1 cellular context compared by ENCODE assay signal in the genomic region with DNA sequence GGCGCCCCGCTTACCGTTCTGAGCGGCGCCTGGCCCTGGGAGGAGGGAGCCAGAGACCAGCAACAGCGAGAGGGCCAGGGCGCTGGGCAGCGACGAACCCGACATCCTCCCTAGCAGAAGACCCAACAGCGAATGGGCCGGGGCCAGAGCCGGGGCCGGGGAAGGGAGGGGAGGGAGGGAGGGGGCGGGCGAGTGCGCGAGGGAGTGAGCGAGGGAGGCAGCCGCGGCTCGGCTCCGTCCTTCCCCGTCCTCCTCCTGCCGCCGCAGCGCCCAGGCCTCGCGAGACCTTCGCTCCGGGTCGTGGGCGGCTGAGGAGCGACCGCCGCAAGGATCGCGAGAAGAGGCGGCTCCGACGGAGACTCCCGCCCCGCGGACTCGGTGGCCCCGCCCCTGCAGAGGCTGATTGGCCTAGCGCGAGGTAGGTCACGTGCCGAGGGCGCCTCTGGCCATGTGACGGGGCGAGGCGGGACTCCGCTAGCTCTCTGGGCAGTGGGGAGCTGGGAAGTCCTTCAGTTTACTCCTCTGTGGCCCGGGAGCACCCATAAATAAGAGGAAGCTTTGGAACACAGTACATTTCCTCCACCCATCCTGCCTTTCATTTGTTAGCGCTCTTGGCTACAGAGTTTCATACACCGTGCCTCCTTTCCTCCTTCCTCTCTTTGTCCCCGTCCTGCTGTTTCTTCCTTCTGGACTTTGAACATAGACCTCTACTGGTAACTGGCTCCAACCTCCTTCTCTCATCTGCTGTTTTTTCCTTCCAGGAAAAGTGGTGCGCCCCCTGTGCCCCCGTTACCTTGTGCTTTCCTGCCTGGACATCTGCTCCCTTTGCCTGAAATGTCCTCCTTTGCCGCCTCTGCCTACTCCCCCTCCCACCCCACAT.
A peak's percentile ranks its signal among the peaks of the same experiment; 100 is the strongest.
TF ChIP-seq lines count a peak whose summit lies in the region.

A gene (minus strand): TSS at position 279 of the 880 bp plus-strand sequence. CDS start 174 bp downstream, at position 105.

TF ChIP-seq in HepG2, 621 proteins besides CTCF, POLR2A, EP300 and RAD21 (continued from another document and continues in another):
- TF ChIP-seq, protein P1, sequence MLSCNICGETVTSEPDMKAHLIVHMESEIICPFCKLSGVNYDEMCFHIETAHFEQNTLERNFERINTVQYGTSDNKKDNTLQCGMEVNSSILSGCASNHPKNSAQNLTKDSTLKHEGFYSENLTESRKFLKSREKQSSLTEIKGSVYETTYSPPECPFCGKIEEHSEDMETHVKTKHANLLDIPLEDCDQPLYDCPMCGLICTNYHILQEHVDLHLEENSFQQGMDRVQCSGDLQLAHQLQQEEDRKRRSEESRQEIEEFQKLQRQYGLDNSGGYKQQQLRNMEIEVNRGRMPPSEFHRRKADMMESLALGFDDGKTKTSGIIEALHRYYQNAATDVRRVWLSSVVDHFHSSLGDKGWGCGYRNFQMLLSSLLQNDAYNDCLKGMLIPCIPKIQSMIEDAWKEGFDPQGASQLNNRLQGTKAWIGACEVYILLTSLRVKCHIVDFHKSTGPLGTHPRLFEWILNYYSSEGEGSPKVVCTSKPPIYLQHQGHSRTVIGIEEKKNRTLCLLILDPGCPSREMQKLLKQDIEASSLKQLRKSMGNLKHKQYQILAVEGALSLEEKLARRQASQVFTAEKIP (CRISPR knock-in tag; IDR thresholded peaks at IDR 0.05; ENCODE audit: borderline replicate concordance), result no peak
- TF ChIP-seq RFXANK (CRISPR knock-in tag; IDR thresholded peaks at IDR 0.05), result peak; percentile 31; the same call in 1 of the 2 replicates
- no peak for TF ChIP-seq ZNF496 (CRISPR knock-in tag; IDR thresholded peaks at IDR 0.05; ENCODE audit: insufficient replicate concordance)
- TF ChIP-seq ZMAT3 (CRISPR knock-in tag; conservative IDR thresholded peaks at IDR 0.05), result no peak
- TF ChIP-seq NONO (IDR thresholded peaks at IDR 0.05), result no peak
- TF ChIP-seq NONO (CRISPR knock-in tag; conservative IDR thresholded peaks at IDR 0.05), result peak; percentile 25; the same call in 1 of the 2 replicates
- TF ChIP-seq ZNF501 (CRISPR knock-in tag; IDR thresholded peaks at IDR 0.05), result peak; percentile 87
- TF ChIP-seq ELF3 (CRISPR knock-in tag; IDR thresholded peaks at IDR 0.05), result peak; percentile 44
- no peak; the same call in 1 of the 2 replicates for TF ChIP-seq ZZZ3 (CRISPR knock-in tag; IDR thresholded peaks at IDR 0.05; ENCODE audit: borderline replicate concordance)
- 0 out of 2 replicates have a peak, but pooled peaks have one; percentile 50 for TF ChIP-seq ZNF619 (CRISPR knock-in tag; IDR thresholded peaks at IDR 0.05)
- TF ChIP-seq HMG20B (CRISPR knock-in tag; conservative IDR thresholded peaks at IDR 0.05), result no peak
- TF ChIP-seq, protein P2, sequence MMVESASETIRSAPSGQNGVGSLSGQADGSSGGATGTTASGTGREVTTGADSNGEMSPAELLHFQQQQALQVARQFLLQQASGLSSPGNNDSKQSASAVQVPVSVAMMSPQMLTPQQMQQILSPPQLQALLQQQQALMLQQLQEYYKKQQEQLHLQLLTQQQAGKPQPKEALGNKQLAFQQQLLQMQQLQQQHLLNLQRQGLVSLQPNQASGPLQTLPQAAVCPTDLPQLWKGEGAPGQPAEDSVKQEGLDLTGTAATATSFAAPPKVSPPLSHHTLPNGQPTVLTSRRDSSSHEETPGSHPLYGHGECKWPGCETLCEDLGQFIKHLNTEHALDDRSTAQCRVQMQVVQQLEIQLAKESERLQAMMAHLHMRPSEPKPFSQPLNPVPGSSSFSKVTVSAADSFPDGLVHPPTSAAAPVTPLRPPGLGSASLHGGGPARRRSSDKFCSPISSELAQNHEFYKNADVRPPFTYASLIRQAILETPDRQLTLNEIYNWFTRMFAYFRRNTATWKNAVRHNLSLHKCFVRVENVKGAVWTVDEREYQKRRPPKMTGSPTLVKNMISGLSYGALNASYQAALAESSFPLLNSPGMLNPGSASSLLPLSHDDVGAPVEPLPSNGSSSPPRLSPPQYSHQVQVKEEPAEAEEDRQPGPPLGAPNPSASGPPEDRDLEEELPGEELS (CRISPR knock-in tag; IDR thresholded peaks at IDR 0.05), result peak; percentile 37
- no peak for TF ChIP-seq ZNF550 (CRISPR knock-in tag; IDR thresholded peaks at IDR 0.05; ENCODE audit: borderline replicate concordance)
- TF ChIP-seq, protein P3, sequence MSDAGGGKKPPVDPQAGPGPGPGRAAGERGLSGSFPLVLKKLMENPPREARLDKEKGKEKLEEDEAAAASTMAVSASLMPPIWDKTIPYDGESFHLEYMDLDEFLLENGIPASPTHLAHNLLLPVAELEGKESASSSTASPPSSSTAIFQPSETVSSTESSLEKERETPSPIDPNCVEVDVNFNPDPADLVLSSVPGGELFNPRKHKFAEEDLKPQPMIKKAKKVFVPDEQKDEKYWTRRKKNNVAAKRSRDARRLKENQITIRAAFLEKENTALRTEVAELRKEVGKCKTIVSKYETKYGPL (CRISPR knock-in tag; IDR thresholded peaks at IDR 0.05), result no peak; the same call in 1 of the 2 replicates
- no peak for TF ChIP-seq PLRG1 (conservative IDR thresholded peaks at IDR 0.05)
- TF ChIP-seq, protein P4, sequence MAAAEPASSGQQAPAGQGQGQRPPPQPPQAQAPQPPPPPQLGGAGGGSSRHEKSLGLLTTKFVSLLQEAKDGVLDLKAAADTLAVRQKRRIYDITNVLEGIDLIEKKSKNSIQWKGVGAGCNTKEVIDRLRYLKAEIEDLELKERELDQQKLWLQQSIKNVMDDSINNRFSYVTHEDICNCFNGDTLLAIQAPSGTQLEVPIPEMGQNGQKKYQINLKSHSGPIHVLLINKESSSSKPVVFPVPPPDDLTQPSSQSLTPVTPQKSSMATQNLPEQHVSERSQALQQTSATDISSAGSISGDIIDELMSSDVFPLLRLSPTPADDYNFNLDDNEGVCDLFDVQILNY (CRISPR knock-in tag; conservative IDR thresholded peaks at IDR 0.05), result peak; percentile 58
- TF ChIP-seq, protein P5, sequence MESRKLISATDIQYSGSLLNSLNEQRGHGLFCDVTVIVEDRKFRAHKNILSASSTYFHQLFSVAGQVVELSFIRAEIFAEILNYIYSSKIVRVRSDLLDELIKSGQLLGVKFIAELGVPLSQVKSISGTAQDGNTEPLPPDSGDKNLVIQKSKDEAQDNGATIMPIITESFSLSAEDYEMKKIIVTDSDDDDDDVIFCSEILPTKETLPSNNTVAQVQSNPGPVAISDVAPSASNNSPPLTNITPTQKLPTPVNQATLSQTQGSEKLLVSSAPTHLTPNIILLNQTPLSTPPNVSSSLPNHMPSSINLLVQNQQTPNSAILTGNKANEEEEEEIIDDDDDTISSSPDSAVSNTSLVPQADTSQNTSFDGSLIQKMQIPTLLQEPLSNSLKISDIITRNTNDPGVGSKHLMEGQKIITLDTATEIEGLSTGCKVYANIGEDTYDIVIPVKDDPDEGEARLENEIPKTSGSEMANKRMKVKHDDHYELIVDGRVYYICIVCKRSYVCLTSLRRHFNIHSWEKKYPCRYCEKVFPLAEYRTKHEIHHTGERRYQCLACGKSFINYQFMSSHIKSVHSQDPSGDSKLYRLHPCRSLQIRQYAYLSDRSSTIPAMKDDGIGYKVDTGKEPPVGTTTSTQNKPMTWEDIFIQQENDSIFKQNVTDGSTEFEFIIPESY (CRISPR knock-in tag; IDR thresholded peaks at IDR 0.05), result no peak
- TF ChIP-seq, protein P6, sequence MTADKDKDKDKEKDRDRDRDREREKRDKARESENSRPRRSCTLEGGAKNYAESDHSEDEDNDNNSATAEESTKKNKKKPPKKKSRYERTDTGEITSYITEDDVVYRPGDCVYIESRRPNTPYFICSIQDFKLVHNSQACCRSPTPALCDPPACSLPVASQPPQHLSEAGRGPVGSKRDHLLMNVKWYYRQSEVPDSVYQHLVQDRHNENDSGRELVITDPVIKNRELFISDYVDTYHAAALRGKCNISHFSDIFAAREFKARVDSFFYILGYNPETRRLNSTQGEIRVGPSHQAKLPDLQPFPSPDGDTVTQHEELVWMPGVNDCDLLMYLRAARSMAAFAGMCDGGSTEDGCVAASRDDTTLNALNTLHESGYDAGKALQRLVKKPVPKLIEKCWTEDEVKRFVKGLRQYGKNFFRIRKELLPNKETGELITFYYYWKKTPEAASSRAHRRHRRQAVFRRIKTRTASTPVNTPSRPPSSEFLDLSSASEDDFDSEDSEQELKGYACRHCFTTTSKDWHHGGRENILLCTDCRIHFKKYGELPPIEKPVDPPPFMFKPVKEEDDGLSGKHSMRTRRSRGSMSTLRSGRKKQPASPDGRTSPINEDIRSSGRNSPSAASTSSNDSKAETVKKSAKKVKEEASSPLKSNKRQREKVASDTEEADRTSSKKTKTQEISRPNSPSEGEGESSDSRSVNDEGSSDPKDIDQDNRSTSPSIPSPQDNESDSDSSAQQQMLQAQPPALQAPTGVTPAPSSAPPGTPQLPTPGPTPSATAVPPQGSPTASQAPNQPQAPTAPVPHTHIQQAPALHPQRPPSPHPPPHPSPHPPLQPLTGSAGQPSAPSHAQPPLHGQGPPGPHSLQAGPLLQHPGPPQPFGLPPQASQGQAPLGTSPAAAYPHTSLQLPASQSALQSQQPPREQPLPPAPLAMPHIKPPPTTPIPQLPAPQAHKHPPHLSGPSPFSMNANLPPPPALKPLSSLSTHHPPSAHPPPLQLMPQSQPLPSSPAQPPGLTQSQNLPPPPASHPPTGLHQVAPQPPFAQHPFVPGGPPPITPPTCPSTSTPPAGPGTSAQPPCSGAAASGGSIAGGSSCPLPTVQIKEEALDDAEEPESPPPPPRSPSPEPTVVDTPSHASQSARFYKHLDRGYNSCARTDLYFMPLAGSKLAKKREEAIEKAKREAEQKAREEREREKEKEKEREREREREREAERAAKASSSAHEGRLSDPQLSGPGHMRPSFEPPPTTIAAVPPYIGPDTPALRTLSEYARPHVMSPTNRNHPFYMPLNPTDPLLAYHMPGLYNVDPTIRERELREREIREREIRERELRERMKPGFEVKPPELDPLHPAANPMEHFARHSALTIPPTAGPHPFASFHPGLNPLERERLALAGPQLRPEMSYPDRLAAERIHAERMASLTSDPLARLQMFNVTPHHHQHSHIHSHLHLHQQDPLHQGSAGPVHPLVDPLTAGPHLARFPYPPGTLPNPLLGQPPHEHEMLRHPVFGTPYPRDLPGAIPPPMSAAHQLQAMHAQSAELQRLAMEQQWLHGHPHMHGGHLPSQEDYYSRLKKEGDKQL (CRISPR knock-in tag; IDR thresholded peaks at IDR 0.05; ENCODE audit: low read depth), result no peak
- peak; percentile 84 for TF ChIP-seq MED8 (CRISPR knock-in tag; IDR thresholded peaks at IDR 0.05; ENCODE audit: insufficient replicate concordance)
- TF ChIP-seq ZNF747 (CRISPR knock-in tag; IDR thresholded peaks at IDR 0.05; ENCODE audit: borderline replicate concordance), result peak; percentile 43; the same call in 1 of the 2 replicates
- no peak for TF ChIP-seq JUND (CRISPR knock-in tag; IDR thresholded peaks at IDR 0.05)
- TF ChIP-seq SALL2 (CRISPR knock-in tag; IDR thresholded peaks at IDR 0.05), result peak; percentile 62; the same call in 1 of the 2 replicates
- no peak for TF ChIP-seq ZNF256 (CRISPR knock-in tag; conservative IDR thresholded peaks at IDR 0.05)
- no peak for TF ChIP-seq NKX3-1 (CRISPR knock-in tag; IDR thresholded peaks at IDR 0.05)
- no peak for TF ChIP-seq ZNF530 (CRISPR knock-in tag; IDR thresholded peaks at IDR 0.05; ENCODE audit: low read depth)
- TF ChIP-seq, protein P7, sequence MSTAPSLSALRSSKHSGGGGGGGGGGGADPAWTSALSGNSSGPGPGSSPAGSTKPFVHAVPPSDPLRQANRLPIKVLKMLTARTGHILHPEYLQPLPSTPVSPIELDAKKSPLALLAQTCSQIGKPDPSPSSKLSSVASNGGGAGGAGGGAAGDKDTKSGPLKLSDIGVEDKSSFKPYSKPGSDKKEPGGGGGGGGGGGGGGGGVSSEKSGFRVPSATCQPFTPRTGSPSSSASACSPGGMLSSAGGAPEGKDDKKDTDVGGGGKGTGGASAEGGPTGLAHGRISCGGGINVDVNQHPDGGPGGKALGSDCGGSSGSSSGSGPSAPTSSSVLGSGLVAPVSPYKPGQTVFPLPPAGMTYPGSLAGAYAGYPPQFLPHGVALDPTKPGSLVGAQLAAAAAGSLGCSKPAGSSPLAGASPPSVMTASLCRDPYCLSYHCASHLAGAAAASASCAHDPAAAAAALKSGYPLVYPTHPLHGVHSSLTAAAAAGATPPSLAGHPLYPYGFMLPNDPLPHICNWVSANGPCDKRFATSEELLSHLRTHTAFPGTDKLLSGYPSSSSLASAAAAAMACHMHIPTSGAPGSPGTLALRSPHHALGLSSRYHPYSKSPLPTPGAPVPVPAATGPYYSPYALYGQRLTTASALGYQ (CRISPR knock-in tag; IDR thresholded peaks at IDR 0.05), result 0 out of 2 replicates have a peak, but pooled peaks have one; percentile 17
- TF ChIP-seq, protein P8, sequence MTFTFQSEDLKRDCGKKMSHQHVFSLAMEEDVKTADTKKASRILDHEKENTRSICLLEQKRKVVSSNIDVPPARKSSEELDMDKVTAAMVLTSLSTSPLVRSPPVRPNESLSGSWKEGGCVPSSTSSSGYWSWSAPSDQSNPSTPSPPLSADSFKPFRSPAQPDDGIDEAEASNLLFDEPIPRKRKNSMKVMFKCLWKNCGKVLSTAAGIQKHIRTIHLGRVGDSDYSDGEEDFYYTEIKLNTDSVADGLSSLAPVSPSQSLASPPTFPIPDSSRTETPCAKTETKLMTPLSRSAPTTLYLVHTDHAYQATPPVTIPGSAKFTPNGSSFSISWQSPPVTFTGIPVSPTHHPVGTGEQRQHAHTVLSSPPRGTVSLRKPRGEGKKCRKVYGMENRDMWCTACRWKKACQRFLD (CRISPR knock-in tag; IDR thresholded peaks at IDR 0.05; ENCODE audit: borderline replicate concordance), result peak; percentile 91
- TF ChIP-seq ZSCAN25 (CRISPR knock-in tag; IDR thresholded peaks at IDR 0.05), result no peak
- TF ChIP-seq ZFY (CRISPR knock-in tag; IDR thresholded peaks at IDR 0.05), result peak; percentile 71
- TF ChIP-seq ZNF589 (CRISPR knock-in tag; conservative IDR thresholded peaks at IDR 0.05), result no peak
- TF ChIP-seq ZNF143 (CRISPR knock-in tag; IDR thresholded peaks at IDR 0.05), result peak; percentile 58; the same call in 1 of the 2 replicates
- TF ChIP-seq MXD4 (CRISPR knock-in tag; IDR thresholded peaks at IDR 0.05), result peak; percentile 22; the same call in 1 of the 2 replicates
- peak; percentile 36; the same call in 1 of the 2 replicates for TF ChIP-seq CBX5 (CRISPR knock-in tag; IDR thresholded peaks at IDR 0.05; ENCODE audit: borderline replicate concordance)
- TF ChIP-seq ZNF552 (CRISPR knock-in tag; IDR thresholded peaks at IDR 0.05; ENCODE audit: borderline replicate concordance), result no peak
- TF ChIP-seq, protein P9, sequence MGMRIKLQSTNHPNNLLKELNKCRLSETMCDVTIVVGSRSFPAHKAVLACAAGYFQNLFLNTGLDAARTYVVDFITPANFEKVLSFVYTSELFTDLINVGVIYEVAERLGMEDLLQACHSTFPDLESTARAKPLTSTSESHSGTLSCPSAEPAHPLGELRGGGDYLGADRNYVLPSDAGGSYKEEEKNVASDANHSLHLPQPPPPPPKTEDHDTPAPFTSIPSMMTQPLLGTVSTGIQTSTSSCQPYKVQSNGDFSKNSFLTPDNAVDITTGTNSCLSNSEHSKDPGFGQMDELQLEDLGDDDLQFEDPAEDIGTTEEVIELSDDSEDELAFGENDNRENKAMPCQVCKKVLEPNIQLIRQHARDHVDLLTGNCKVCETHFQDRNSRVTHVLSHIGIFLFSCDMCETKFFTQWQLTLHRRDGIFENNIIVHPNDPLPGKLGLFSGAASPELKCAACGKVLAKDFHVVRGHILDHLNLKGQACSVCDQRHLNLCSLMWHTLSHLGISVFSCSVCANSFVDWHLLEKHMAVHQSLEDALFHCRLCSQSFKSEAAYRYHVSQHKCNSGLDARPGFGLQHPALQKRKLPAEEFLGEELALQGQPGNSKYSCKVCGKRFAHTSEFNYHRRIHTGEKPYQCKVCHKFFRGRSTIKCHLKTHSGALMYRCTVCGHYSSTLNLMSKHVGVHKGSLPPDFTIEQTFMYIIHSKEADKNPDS (CRISPR knock-in tag; IDR thresholded peaks at IDR 0.05), result no peak
- peak; percentile 91; the same call in 1 of the 2 replicates for TF ChIP-seq NFKB2 (CRISPR knock-in tag; IDR thresholded peaks at IDR 0.05; ENCODE audit: borderline replicate concordance)
- peak; percentile 81 for TF ChIP-seq KDM5B (CRISPR knock-in tag; IDR thresholded peaks at IDR 0.05; ENCODE audit: borderline replicate concordance)
- TF ChIP-seq ZNF251 (CRISPR knock-in tag; IDR thresholded peaks at IDR 0.05), result no peak
